In the genomic region with DNA sequence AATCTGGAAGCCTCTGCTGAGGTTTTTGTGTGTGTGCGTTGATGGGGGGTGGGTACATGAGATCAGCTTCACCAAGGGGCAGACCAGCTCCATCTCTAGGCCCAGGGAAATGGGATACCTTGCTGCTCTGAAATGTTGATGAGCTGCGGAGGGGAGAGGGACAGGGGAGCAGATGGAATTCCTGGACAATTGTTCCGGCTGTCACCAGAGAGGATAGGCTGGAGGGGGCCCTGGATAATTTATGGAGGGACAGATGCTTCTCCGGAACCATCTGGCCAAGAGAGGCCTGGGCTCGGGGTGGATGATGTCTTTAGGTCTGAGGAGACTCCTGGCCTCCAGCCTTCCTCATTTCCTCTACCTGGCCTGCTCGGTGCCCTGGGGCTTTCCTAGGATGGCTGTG, we compare ENCODE assay signal across 16 cellular contexts. TPM values are rescaled to one million over a fixed set of nuclear protein-coding genes. Genes with fewer than 3 reads are reported as not detected.
DNase-seq lines count a peak whose midpoint lies in the region; ATAC-seq and TF ChIP-seq lines count a peak whose summit lies in the region.
"Had no signal": no experiment of that assay in that cellular context is flagged by ENCODE, and none has a peak within 500 bp of the region (broad histone marks: within the 10 kb centered on the region; RNA-seq: fewer than 3 reads in every experiment).

No MANE protein-coding gene starts in this region.

- H3K9me3 ChIP-seq in NT2/D1 (ENCODE audit: insufficient read depth, low read length) (no peaks in the 10 kb centered on the region), right lobe of liver (no peaks in the 10 kb centered on the region)
- H3K9me3 ChIP-seq: sigmoid colon, tibial artery had no signal

- H3K36me3 ChIP-seq in NT2/D1 (ENCODE audit: insufficient read depth, insufficient read length, low read length), result peaks cover 11% of the 10 kb centered on the region
- H3K36me3 ChIP-seq in right lobe of liver, result no peaks in the 10 kb centered on the region
- H3K36me3 ChIP-seq: sigmoid colon, tibial artery had no signal

- no peaks in the 10 kb centered on the region for H3K9me3 Mint-ChIP-seq in naive B cell
- H3K9me3 Mint-ChIP-seq: activated naive CD4-positive, alpha-beta T cell treated with anti-CD3 and anti-CD28 coated beads, Interleukin-2, amount 50 U/mL, for 24 hours; activated T-cell treated with anti-CD3 and anti-CD28 coated beads, Interleukin-2, amount 50 U/mL, for 72 hours had no signal

- intact Hi-C loops in right lobe of liver (cut with DNase I), result no loop called here

- H3K4me3 ChIP-seq in NT2/D1 (ENCODE audit: insufficient read length, low read depth) (no peak overlapping the region), right lobe of liver (no peak overlapping the region)
- H3K4me3 ChIP-seq: sigmoid colon, SK-N-MC, tibial artery had no signal

- no peaks in the 10 kb centered on the region for H3K27me3 ChIP-seq in NT2/D1 (ENCODE audit: insufficient read depth, insufficient read length)
- no peaks in the 10 kb centered on the region for H3K27me3 ChIP-seq in right lobe of liver
- H3K27me3 ChIP-seq: tibial artery had no signal

- H3K4me1 Mint-ChIP-seq in naive B cell, result peaks cover 28 to 31% (median 31%) of the 10 kb centered on the region in 3 donors

- WGBS in right lobe of liver (ENCODE audit: insufficient coverage, low coverage, low lambda C conversion rate, missing lambda C conversion rate), result no CpG with 5 or more reads among the region's 6 CpGs

- H3K27ac Mint-ChIP-seq in naive B cell, result peak overlapping the region in 4 of 6 donors; percentile 39 to 98 (median 51)
- H3K27ac Mint-ChIP-seq: activated naive CD4-positive, alpha-beta T cell treated with anti-CD3 and anti-CD28 coated beads, Interleukin-2, amount 50 U/mL, for 24 hours; activated T-cell treated with anti-CD3 and anti-CD28 coated beads, Interleukin-2, amount 50 U/mL, for 72 hours had no signal

- no peak for TF ChIP-seq CTCF in right lobe of liver (IDR thresholded peaks at IDR 0.05)

- H3K27me3 Mint-ChIP-seq in naive B cell, result peaks cover 0 to 10% (median 10%) of the 10 kb centered on the region in 3 donors
- H3K27me3 Mint-ChIP-seq: activated naive CD4-positive, alpha-beta T cell treated with anti-CD3 and anti-CD28 coated beads, Interleukin-2, amount 50 U/mL, for 24 hours had no signal

- peak overlapping the region; percentile 8 for H3K9ac ChIP-seq in NT2/D1 (ENCODE audit: insufficient read length, low read depth)
- H3K9ac ChIP-seq: parathyroid adenoma had no signal

- TF ChIP-seq POLR2A in right lobe of liver (IDR thresholded peaks at IDR 0.05), result no peak

- no peak overlapping the region for H3K27ac ChIP-seq in right lobe of liver
- H3K27ac ChIP-seq: parathyroid adenoma, sigmoid colon, SK-N-MC, tibial artery had no signal

- peak overlapping the region in 1 of 8 donors; percentile 30 for H3K4me3 Mint-ChIP-seq in naive B cell
- H3K4me3 Mint-ChIP-seq: activated naive CD4-positive, alpha-beta T cell treated with anti-CD3 and anti-CD28 coated beads, Interleukin-2, amount 50 U/mL, for 24 hours; activated T-cell treated with anti-CD3 and anti-CD28 coated beads, Interleukin-2, amount 50 U/mL, for 72 hours had no signal

- ATAC-seq in naive B cell (ENCODE audit: low read depth in 2 of 2) (no peak), esophagus mucosa (no peak), right lobe of liver (no peak)
- ATAC-seq: activated T-cell treated with anti-CD3 and anti-CD28 coated beads, Interleukin-2, amount 50 U/mL, for 72 hours had no signal

- no peaks in the 10 kb centered on the region for H3K36me3 Mint-ChIP-seq in naive B cell
- H3K36me3 Mint-ChIP-seq: activated naive CD4-positive, alpha-beta T cell treated with anti-CD3 and anti-CD28 coated beads, Interleukin-2, amount 50 U/mL, for 24 hours had no signal

- H3K4me1 ChIP-seq in NT2/D1 (ENCODE audit: insufficient read depth, insufficient read length) (peaks cover 8% of the 10 kb centered on the region), right lobe of liver (peaks cover 0 to 13% (median 5%) of the 10 kb centered on the region in 4 donors)

- DNase-seq in NT2/D1 (ENCODE audit: low read depth, low spot score) (no peak), naive B cell (no peak), right lobe of liver (no peak)
- DNase-seq: activated CD4-positive, CD25-positive, alpha-beta regulatory T cell; activated T-cell treated with anti-CD3 and anti-CD28 coated beads, Interleukin-2, amount 50 U/mL, for 72 hours; effector CD8-positive, alpha-beta T cell; GOT3; head of caudate nucleus; NCI-H1417; sigmoid colon; stimulated activated naive CD4-positive, alpha-beta T cell treated with Interleukin-2 at 50 U/mL for 16 hours; tibial artery had no signal

RNA-seq across cellular contexts. Expression of a gene that starts 1.9 kb away (rescaled TPM):
- polyA plus RNA-seq in naive B cell (ENCODE audit: low read depth in 6 of 6), result 10 to 100 TPM in 3 of 6 donors, 1 to 10 TPM in 3; 6.9 to 16.7 (median 9.2) TPM
- 8.9 TPM for total RNA-seq in esophagus mucosa
- total RNA-seq in right lobe of liver, result 10 to 100 TPM in 5 of 6 experiments, 1 to 10 TPM in 1; 9.2 to 16.0 (median 12.9) TPM

RNA-seq across cellular contexts. Expression of a gene that starts 20.2 kb away (rescaled TPM):
- polyA plus RNA-seq in naive B cell (ENCODE audit: low read depth in 6 of 6), result under 1 TPM in 4 of 6 donors, not detected in 2; 0.34 to 0.39 (median 0.39) TPM
- 8.9 TPM for total RNA-seq in esophagus mucosa
- under 1 TPM in 1 of 6 experiments, not detected in 5; 0.13 TPM for total RNA-seq in right lobe of liver
- total RNA-seq: sigmoid colon had no signal

RNA-seq across cellular contexts. Expression of a gene that starts 34.6 kb away (rescaled TPM):
- not detected for polyA plus RNA-seq in naive B cell (ENCODE audit: low read depth in 6 of 6)
- total RNA-seq in esophagus mucosa (0.20 TPM), right lobe of liver (under 1 TPM in 5 of 6 experiments, not detected in 1; 0.12 to 0.43 (median 0.26) TPM)

RNA-seq across cellular contexts. Expression of a gene that starts 41.2 kb away (rescaled TPM):
- 10 to 100 TPM; 72.5 to 97.5 (median 89.9) TPM for polyA plus RNA-seq in naive B cell (ENCODE audit: low read depth in 6 of 6)
- total RNA-seq in esophagus mucosa, result 41.8 TPM
- 10 to 100 TPM; 58.9 to 70.0 (median 62.7) TPM for total RNA-seq in right lobe of liver

RNA-seq across cellular contexts. Expression of a gene that starts 41.4 kb away (rescaled TPM):
- polyA plus RNA-seq in naive B cell (ENCODE audit: low read depth in 6 of 6), result 10 to 100 TPM in 4 of 6 donors, 1 to 10 TPM in 2; 9.3 to 19.8 (median 13.1) TPM
- total RNA-seq in esophagus mucosa (33.0 TPM), right lobe of liver (10 to 100 TPM; 12.2 to 17.7 (median 14.1) TPM)
